Comparison of ENCODE assay signal across 9 cellular contexts in genomic region chr12:45762185-45763110, GRCh38. TPM values are rescaled to one million over a fixed set of nuclear protein-coding genes. Genes with fewer than 3 reads are reported as not detected.
DNase-seq lines count a peak whose midpoint lies in the region; ATAC-seq, FAIRE-seq and TF ChIP-seq lines count a peak whose summit lies in the region.
"Had no signal": no experiment of that assay in that cellular context is flagged by ENCODE, and none has a peak within 500 bp of the region (broad histone marks: within the 10 kb centered on the region; RNA-seq: fewer than 3 reads in every experiment).

No MANE protein-coding gene starts in this region.

- FAIRE-seq in pancreas (lab: Jason Lieb, UNC), result peak; percentile 37

- H3K27ac ChIP-seq in pancreas, result no peak overlapping the region
- H3K27ac ChIP-seq: BLaER1 treated with 17β-estradiol and CSF1 and Interleukin-3, amounts not matched to agents 10 nM and 100 nM had no signal

- intact Hi-C loops in pancreas (cut with DNase I), result no loop called here

- 26 to 33% methylated on average over 3 of the region's 3 CpGs for WGBS in pancreas, 2 donors

- no peaks in the 10 kb centered on the region for H3K27me3 ChIP-seq in pancreas
- H3K27me3 ChIP-seq: BLaER1 treated with 17β-estradiol and CSF1 and Interleukin-3, amounts not matched to agents 10 nM and 100 nM had no signal

- no peaks in the 10 kb centered on the region for H3K36me3 ChIP-seq in pancreas

- H3K36me3 Mint-ChIP-seq in activated naive CD4-positive, alpha-beta T cell treated with anti-CD3 and anti-CD28 coated beads, Interleukin-2, amount 10 ng/mL, durations not matched to agents 7 days and 5 days, result peaks cover 13% of the 10 kb centered on the region

- H3K4me3 Mint-ChIP-seq in activated naive CD4-positive, alpha-beta T cell treated with anti-CD3 and anti-CD28 coated beads, Interleukin-2, amount 10 ng/mL, durations not matched to agents 7 days and 5 days, result no peak overlapping the region

- ATAC-seq in HG03354 (IDR thresholded peaks at IDR 0.05; ENCODE audit: poor library complexity, severe bottlenecking, unreplicated experiment) (peak; percentile 58), pancreas (peak; percentile 60 to 87 (median 81))

- CTCF ChIA-PET in activated naive CD4-positive, alpha-beta T cell treated with anti-CD3 and anti-CD28 coated beads, Interleukin-2, amount 10 ng/mL, durations not matched to agents 7 days and 5 days (lab: Charles Lee), result interaction anchor here (0.6 to 2.6 kb wide), 8 partner anchors 10 to 242 kb away, joined by 3 to 8 read pairs (median 3); no protein-coding TSS in a partner anchor

- H3K9me3 Mint-ChIP-seq in activated naive CD4-positive, alpha-beta T cell treated with anti-CD3 and anti-CD28 coated beads, Interleukin-2, amount 10 ng/mL, durations not matched to agents 7 days and 5 days, result no peaks in the 10 kb centered on the region

- TF ChIP-seq CTCF in pancreas (IDR thresholded peaks at IDR 0.05), result peak in 2 of 4 donors; percentile 21 to 41

- peaks cover 0 to 13% (median 0%) of the 10 kb centered on the region in 3 donors for H3K4me1 ChIP-seq in pancreas
- H3K4me1 ChIP-seq: BLaER1 treated with 17β-estradiol and CSF1 and Interleukin-3, amounts not matched to agents 10 nM and 100 nM had no signal

- no peaks in the 10 kb centered on the region for H3K9me3 ChIP-seq in pancreas

- H3K27ac Mint-ChIP-seq in activated naive CD4-positive, alpha-beta T cell treated with anti-CD3 and anti-CD28 coated beads, Interleukin-2, amount 10 ng/mL, durations not matched to agents 7 days and 5 days, result no peak overlapping the region

- no peak overlapping the region for H3K4me3 ChIP-seq in pancreas
- H3K4me3 ChIP-seq: BLaER1 treated with 17β-estradiol and CSF1 and Interleukin-3, amounts not matched to agents 10 nM and 100 nM had no signal

- DNase-seq in NCI-H1092 treated with DMSO at 0.1 percent for 48 hours (lab: John Stamatoyannopoulos, UW) (peak; percentile 52), NCI-H1092 (lab: John Stamatoyannopoulos, UW) (no peak), RPMI7951 (ENCODE audit: low read depth) (peak; percentile 19), fibroblast of peridontal ligament (ENCODE audit: extremely low read depth) (peak; percentile 79), pancreas (no peak), HK-2 (ENCODE audit: unreplicated experiment) (no peak)
- no peak for DNase-seq in activated naive CD4-positive, alpha-beta T cell treated with anti-CD3 and anti-CD28 coated beads, Interleukin-2, amount 10 ng/mL, durations not matched to agents 7 days and 5 days

- H3K4me1 Mint-ChIP-seq in activated naive CD4-positive, alpha-beta T cell treated with anti-CD3 and anti-CD28 coated beads, Interleukin-2, amount 10 ng/mL, durations not matched to agents 7 days and 5 days, result no peaks in the 10 kb centered on the region

- H3K27me3 Mint-ChIP-seq in activated naive CD4-positive, alpha-beta T cell treated with anti-CD3 and anti-CD28 coated beads, Interleukin-2, amount 10 ng/mL, durations not matched to agents 7 days and 5 days, result no peaks in the 10 kb centered on the region

RNA-seq across cellular contexts. Expression of gene ARID2, which starts 32.9 kb away (rescaled TPM):
- total RNA-seq in RPMI7951 (2014; rRNA removed; shearing (Covaris generic)), result 11.7 and 16.7 TPM in 2 replicates
- total RNA-seq in pancreas, result 10 to 100 TPM; 11.0 to 25.6 (median 16.4) TPM
- 1 to 10 TPM; 6.1 to 7.0 TPM for polyA plus RNA-seq in pancreas

Comparison
In these comparisons a context has a peak if more than half of its experiments do, and no peak if none do; other contexts are left out.
1. DNase-seq: peak in NCI-H1092 treated with DMSO at 0.1 percent for 48 hours (single experiment), RPMI7951 (single experiment) and fibroblast of peridontal ligament (single experiment); none in NCI-H1092 (single experiment), pancreas (0 of 6), activated naive CD4-positive, alpha-beta T cell treated with anti-CD3 and anti-CD28 coated beads, Interleukin-2, amount 10 ng/mL, durations not matched to agents 7 days and 5 days (single experiment) and HK-2 (single experiment).